In the genomic region with DNA sequence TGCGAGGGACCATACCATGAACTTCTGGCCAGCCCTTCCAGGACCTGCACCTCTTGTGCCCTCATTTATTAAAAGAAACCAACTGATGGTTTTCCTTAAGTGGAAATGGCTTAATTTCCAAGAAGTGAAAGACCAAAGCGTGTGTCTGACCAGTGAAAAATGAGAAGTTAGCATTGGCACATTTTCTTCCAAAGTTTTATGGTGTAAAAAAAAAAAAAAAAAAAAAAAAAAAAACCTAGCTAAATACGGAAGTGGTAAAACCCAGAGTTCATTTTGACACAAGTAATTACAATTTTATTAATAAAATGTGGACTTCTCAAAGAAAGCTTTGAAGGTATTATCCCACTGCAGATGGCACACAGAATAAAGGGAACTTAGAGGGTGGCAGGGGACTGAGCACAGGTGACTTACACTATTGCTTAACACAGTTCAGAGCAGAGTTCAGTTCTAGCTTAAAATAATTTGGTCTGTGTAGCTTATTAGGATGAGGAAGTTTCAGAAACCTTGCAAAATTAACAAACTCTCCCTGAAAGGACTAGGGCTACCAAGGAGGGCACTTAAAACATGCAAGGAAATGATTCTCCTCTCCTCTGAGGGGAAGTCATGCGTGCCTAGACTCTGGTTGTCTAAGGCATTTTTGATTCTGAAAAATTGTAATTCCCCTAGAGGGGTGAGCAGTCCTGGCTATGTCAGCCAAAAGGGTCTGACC, we compare ENCODE assay signal across 25 cellular contexts. TPM values are rescaled to one million over a fixed set of nuclear protein-coding genes. Genes with fewer than 3 reads are reported as not detected.
DNase-seq lines count a peak whose midpoint lies in the region; ATAC-seq and TF ChIP-seq lines count a peak whose summit lies in the region.
"Had no signal": no experiment of that assay in that cellular context is flagged by ENCODE, and none has a peak within 500 bp of the region (broad histone marks: within the 10 kb centered on the region; RNA-seq: fewer than 3 reads in every experiment).

No MANE protein-coding gene starts in this region.

- no peak overlapping the region for H3K4me3 ChIP-seq in right atrium auricular region
- H3K4me3 ChIP-seq in MM.1S (ENCODE audit: low read length): no peak overlapping the region
- H3K4me3 ChIP-seq: BLaER1, body of pancreas, colonic mucosa, K562, smooth muscle cell, thoracic aorta had no signal

- H3K9ac ChIP-seq in H9 (ENCODE audit: extremely low read depth, insufficient read length, low read length): no peak overlapping the region
- no peak overlapping the region for H3K9ac ChIP-seq in MM.1S (ENCODE audit: low read length)
- H3K9ac ChIP-seq: BLaER1, parathyroid adenoma had no signal

- peaks cover 22 to 53% of the 10 kb centered on the region in 2 donors for H3K4me1 Mint-ChIP-seq in stimulated activated naive B cell treated with anti-CD40 and anti-IgM and Interleukin-4, amounts not matched to agents 10 μg/mL and 1 μg/mL and 100 μg/mL, for 72 hours
- H3K4me1 Mint-ChIP-seq in H9: peaks cover 9 to 20% of the 10 kb centered on the region in 2 experiments

- no peak overlapping the region for H2BK5ac ChIP-seq in H9 (ENCODE audit: insufficient read length, low read length)

- H3K36me3 ChIP-seq in right atrium auricular region (no peaks in the 10 kb centered on the region), MM.1S (replicated peaks; ENCODE audit: insufficient read depth, low read length) (no peaks in the 10 kb centered on the region)
- H3K36me3 ChIP-seq: BLaER1, colonic mucosa, thoracic aorta had no signal

- H3K27me3 Mint-ChIP-seq in stimulated activated naive B cell treated with anti-CD40 and anti-IgM and Interleukin-4, amounts not matched to agents 10 μg/mL and 1 μg/mL and 100 μg/mL, for 72 hours: peaks cover 0 to 5% of the 10 kb centered on the region in 2 donors
- H3K27me3 Mint-ChIP-seq in H9 (ENCODE audit: low read depth): no peaks in the 10 kb centered on the region
- H3K27me3 Mint-ChIP-seq: activated naive CD8-positive, alpha-beta T cell had no signal

- H3K4me1 ChIP-seq in right atrium auricular region (no peaks in the 10 kb centered on the region), H9 (ENCODE audit: insufficient read depth, low read length) (no peaks in the 10 kb centered on the region), MM.1S (ENCODE audit: low read length) (peaks cover 11% of the 10 kb centered on the region)
- H3K4me1 ChIP-seq: body of pancreas, colonic mucosa, foreskin keratinocyte, parathyroid adenoma had no signal

- no peaks in the 10 kb centered on the region for H3F3A ChIP-seq in MM.1S (ENCODE audit: insufficient read depth, low read length)

- H2AFZ ChIP-seq in H9 (ENCODE audit: low read length): no peak overlapping the region
- H2AFZ ChIP-seq in MM.1S (ENCODE audit: low read length): no peak overlapping the region
- H2AFZ ChIP-seq: parathyroid adenoma had no signal

- H2BK20ac ChIP-seq in H9 (ENCODE audit: low read depth, low read length, poor library complexity, severe bottlenecking): no peak overlapping the region

- H3K27ac ChIP-seq in right atrium auricular region (no peak overlapping the region), H9 (ENCODE audit: insufficient read length, low read depth, low read length) (no peak overlapping the region), MM.1S (ENCODE audit: low read length) (no peak overlapping the region)
- H3K27ac ChIP-seq: BLaER1, colonic mucosa, foreskin keratinocyte, parathyroid adenoma, thoracic aorta had no signal

- peaks cover 0 to 2% of the 10 kb centered on the region in 2 donors for H3K9me3 Mint-ChIP-seq in stimulated activated naive B cell treated with anti-CD40 and anti-IgM and Interleukin-4, amounts not matched to agents 10 μg/mL and 1 μg/mL and 100 μg/mL, for 72 hours
- H3K9me3 Mint-ChIP-seq in H9: no peaks in the 10 kb centered on the region
- H3K9me3 Mint-ChIP-seq: activated T-cell treated with anti-CD3 and anti-CD28 coated beads, Interleukin-2, amount 50 U/mL, for 72 hours had no signal

- H3K4me2 ChIP-seq in H9 (ENCODE audit: insufficient read depth, insufficient read length, low read length): no peak overlapping the region
- no peak overlapping the region for H3K4me2 ChIP-seq in MM.1S (ENCODE audit: low read depth, low read length)
- H3K4me2 ChIP-seq: BLaER1, smooth muscle cell had no signal

- no CpG with 5 or more reads among the region's 4 CpGs for WGBS in H9 (ENCODE audit: extremely low coverage, insufficient read length, low lambda C conversion rate)

- H3K4me3 Mint-ChIP-seq in stimulated activated naive B cell treated with anti-CD40 and anti-IgM and Interleukin-4, amounts not matched to agents 10 μg/mL and 1 μg/mL and 100 μg/mL, for 72 hours: no peak overlapping the region
- no peak overlapping the region for H3K4me3 Mint-ChIP-seq in H9
- H3K4me3 Mint-ChIP-seq: activated naive CD8-positive, alpha-beta T cell; activated T-cell treated with anti-CD3 and anti-CD28 coated beads, Interleukin-2, amount 50 U/mL, for 72 hours had no signal

- H3K56ac ChIP-seq in H9 (ENCODE audit: insufficient read length, low read depth, low read length): no peak overlapping the region

- intact Hi-C loops in Right ventricle myocardium inferior (cut with DNase I) (loop anchor here (2.0 kb wide), 1 partner anchor 43 kb away; no protein-coding TSS in a partner anchor), left ventricle myocardium superior (cut with micrococcal nuclease) (no loop called here)

- peak; percentile 59 for ATAC-seq in Right ventricle myocardium inferior
- peak; percentile 43 for ATAC-seq in left ventricle myocardium superior
- peak; percentile 29 to 35 for ATAC-seq in stimulated activated naive B cell treated with anti-CD40 and anti-IgM and Interleukin-4, amounts not matched to agents 10 μg/mL and 1 μg/mL and 100 μg/mL, for 72 hours (replicated peaks)
- no peak for ATAC-seq in HG02588 (IDR thresholded peaks at IDR 0.05; ENCODE audit: unreplicated experiment)
- ATAC-seq: activated T-cell treated with anti-CD3 and anti-CD28 coated beads, Interleukin-2, amount 50 U/mL, for 72 hours; body of pancreas; foreskin keratinocyte; left colon had no signal

- no peak overlapping the region for H2BK12ac ChIP-seq in H9 (ENCODE audit: insufficient read length, low read depth, low read length)

- no peak overlapping the region for H3K23ac ChIP-seq in H9 (ENCODE audit: insufficient read length, low read depth, low read length)

- H3K18ac ChIP-seq in H9 (ENCODE audit: insufficient read length, low read depth, low read length): no peak overlapping the region

- H2BK15ac ChIP-seq in H9 (ENCODE audit: low read depth, low read length): no peak overlapping the region

- no peak overlapping the region for H3K14ac ChIP-seq in H9 (ENCODE audit: insufficient read depth, low read length)

- no peak overlapping the region for H4K91ac ChIP-seq in H9 (ENCODE audit: insufficient read length, low read depth, low read length)

- DNase-seq in Right ventricle myocardium inferior (ENCODE audit: missing footprints) (no peak), right atrium auricular region (ENCODE audit: low spot score) (no peak), SIG-M5 (lab: John Stamatoyannopoulos, UW) (peak; percentile 52), left ventricle myocardium superior (no peak), H9 (no peak), MM.1S (no peak)
- no peak for DNase-seq in stimulated activated naive B cell treated with anti-CD40 and anti-IgM and Interleukin-4, amounts not matched to agents 10 μg/mL and 1 μg/mL and 100 μg/mL, for 72 hours
- DNase-seq: 8988T; activated T-cell treated with anti-CD3 and anti-CD28 coated beads, Interleukin-2, amount 50 U/mL, for 72 hours; body of pancreas; colonic mucosa; DMS 273 treated with DMSO at 0.1 percent for 48 hours; foreskin keratinocyte; GDM1; HCEC 1CT; left colon; NCI-H1417; NCI-H82 had no signal

- H4K20me1 ChIP-seq in H9 (ENCODE audit: control insufficient read depth, insufficient read depth, insufficient read length): no peaks in the 10 kb centered on the region
- no peaks in the 10 kb centered on the region for H4K20me1 ChIP-seq in MM.1S (ENCODE audit: insufficient read depth, low read length)
- H4K20me1 ChIP-seq: BLaER1 had no signal

- H3T11ph ChIP-seq in H9 (ENCODE audit: low read length): no peak overlapping the region

- TF ChIP-seq CTCF in right atrium auricular region (IDR thresholded peaks at IDR 0.05): no peak
- TF ChIP-seq CTCF in H9 (conservative IDR thresholded peaks at IDR 0.05): no peak
- no peak for TF ChIP-seq CTCF in MM.1S (IDR thresholded peaks at IDR 0.05; ENCODE audit: low read length)

- H4K5ac ChIP-seq in H9 (ENCODE audit: insufficient read length, low read depth, low read length): no peak overlapping the region

- H2AK5ac ChIP-seq in H9 (ENCODE audit: insufficient read length, low read length): no peak overlapping the region

- H2BK120ac ChIP-seq in H9 (ENCODE audit: low read depth, low read length, poor library complexity, severe bottlenecking): no peak overlapping the region

- H3K36me3 Mint-ChIP-seq in stimulated activated naive B cell treated with anti-CD40 and anti-IgM and Interleukin-4, amounts not matched to agents 10 μg/mL and 1 μg/mL and 100 μg/mL, for 72 hours: peaks cover 15 to 27% of the 10 kb centered on the region in 2 donors
- H3K36me3 Mint-ChIP-seq in H9 (ENCODE audit: insufficient read depth in 1 of 3, low read depth in 3 of 3): no peaks in the 10 kb centered on the region

- no peak overlapping the region for H3K27ac Mint-ChIP-seq in stimulated activated naive B cell treated with anti-CD40 and anti-IgM and Interleukin-4, amounts not matched to agents 10 μg/mL and 1 μg/mL and 100 μg/mL, for 72 hours
- H3K27ac Mint-ChIP-seq in H9: no peak overlapping the region
- H3K27ac Mint-ChIP-seq: activated naive CD8-positive, alpha-beta T cell; activated T-cell treated with anti-CD3 and anti-CD28 coated beads, Interleukin-2, amount 50 U/mL, for 72 hours had no signal

- H3K79me2 ChIP-seq in H9 (ENCODE audit: insufficient read depth, low read length) (no peaks in the 10 kb centered on the region), MM.1S (ENCODE audit: low read length) (no peaks in the 10 kb centered on the region)
- H3K79me2 ChIP-seq: parathyroid adenoma had no signal

- no peaks in the 10 kb centered on the region for H3K9me3 ChIP-seq in right atrium auricular region
- H3K9me3 ChIP-seq in H9 (ENCODE audit: control insufficient read depth, low read depth, low read length): no peaks in the 10 kb centered on the region
- H3K9me3 ChIP-seq in MM.1S (replicated peaks; ENCODE audit: insufficient read depth, low read length): no peaks in the 10 kb centered on the region
- H3K9me3 ChIP-seq: BLaER1, body of pancreas, colonic mucosa, thoracic aorta had no signal

- no peaks in the 10 kb centered on the region for H3K9me2 ChIP-seq in MM.1S (replicated peaks; ENCODE audit: insufficient read depth, low read length)

- no peaks in the 10 kb centered on the region for H3K27me3 ChIP-seq in right atrium auricular region
- H3K27me3 ChIP-seq in H9 (ENCODE audit: insufficient read depth, low read length): no peaks in the 10 kb centered on the region
- H3K27me3 ChIP-seq in MM.1S (replicated peaks; ENCODE audit: insufficient read depth, low read length): no peaks in the 10 kb centered on the region
- H3K27me3 ChIP-seq: BLaER1, body of pancreas, colonic mucosa, foreskin keratinocyte had no signal

- H3K4ac ChIP-seq in H9 (ENCODE audit: low read depth, low read length): no peak overlapping the region

- no peak overlapping the region for H4K8ac ChIP-seq in H9 (replicated peaks; ENCODE audit: insufficient read length, low read depth, low read length)

- H3K23me2 ChIP-seq in H9 (ENCODE audit: insufficient read length, low read depth, low read length, poor library complexity, severe bottlenecking): no peaks in the 10 kb centered on the region

- H3K79me1 ChIP-seq in H9 (ENCODE audit: insufficient read depth, low read depth, low read length, poor library complexity, severe bottlenecking): no peaks in the 10 kb centered on the region

RNA-seq across cellular contexts. Expression of gene EPG5, which starts 42.2 kb away (rescaled TPM):
- total RNA-seq in Right ventricle myocardium inferior (18.2 TPM), right atrium auricular region (10 to 100 TPM; 25.3 to 33.6 TPM), left ventricle myocardium superior (18.7 TPM), H9 (2021) (15.7 and 16.1 TPM in 2 replicates)
